1 cellular context compared by ENCODE assay signal in the genomic region with DNA sequence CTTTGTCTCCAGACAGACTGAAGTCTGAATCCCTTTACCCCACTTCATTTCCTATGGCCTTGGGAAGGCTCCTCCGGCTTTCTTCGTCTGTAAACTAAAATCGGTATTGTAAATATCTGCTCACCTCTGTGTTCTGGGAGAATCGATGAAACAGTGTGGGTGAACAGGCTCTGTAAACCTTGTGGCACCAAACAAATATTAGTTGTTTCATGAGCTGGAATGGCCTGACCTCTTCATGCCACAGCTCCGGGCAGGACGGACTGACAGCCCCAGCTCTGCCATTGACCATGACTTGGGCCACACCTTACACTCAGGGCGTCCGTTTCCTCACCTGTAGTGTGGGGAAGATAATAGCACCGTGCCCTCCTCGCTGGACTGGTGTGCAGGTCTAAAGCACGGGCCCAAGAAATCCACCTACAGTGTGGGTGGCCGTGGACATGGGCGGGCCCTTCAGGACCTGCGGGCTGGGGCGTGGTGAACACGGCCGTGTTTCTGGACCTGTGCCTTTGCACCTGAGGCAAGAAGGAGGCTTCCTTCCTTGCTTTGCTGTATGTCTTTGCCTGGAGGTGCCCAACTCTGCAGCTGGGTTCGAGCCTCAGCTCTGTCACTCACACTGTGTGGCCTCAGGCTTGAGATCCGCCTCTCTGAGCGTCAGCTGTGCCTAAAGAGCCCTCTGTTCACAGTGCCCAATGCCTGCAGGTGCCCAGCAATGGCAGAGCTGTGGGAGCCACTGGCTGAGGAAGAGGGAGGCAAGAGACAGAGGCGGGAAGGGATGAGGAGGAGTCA.
TF ChIP-seq lines count a peak whose summit lies in the region.

No MANE protein-coding gene starts in this region.

TF ChIP-seq in HepG2, 621 proteins besides CTCF, POLR2A, EP300 and RAD21 (continued from another document and continues in another):
- TF ChIP-seq CEBPG (CRISPR knock-in tag; IDR thresholded peaks at IDR 0.05) (no peak), ATF3 (CRISPR knock-in tag; IDR thresholded peaks at IDR 0.05) (no peak), ZSCAN29 (CRISPR knock-in tag; conservative IDR thresholded peaks at IDR 0.05) (no peak), ZNF121 (CRISPR knock-in tag; IDR thresholded peaks at IDR 0.05) (no peak), E2F5 (CRISPR knock-in tag; conservative IDR thresholded peaks at IDR 0.05) (no peak), ZNF615 (CRISPR knock-in tag; IDR thresholded peaks at IDR 0.05; ENCODE audit: borderline replicate concordance) (no peak), ZNF816 (CRISPR knock-in tag; IDR thresholded peaks at IDR 0.05; ENCODE audit: borderline replicate concordance) (no peak), ZNF432 (CRISPR knock-in tag; IDR thresholded peaks at IDR 0.05; ENCODE audit: borderline replicate concordance) (no peak), ZNF24 (IDR thresholded peaks at IDR 0.05) (no peak), NR2F2 (IDR thresholded peaks at IDR 0.05; ENCODE audit: borderline replicate concordance, low read depth) (0 out of 2 replicates have a peak, but pooled peaks have one; percentile 41), ZMAT5 (CRISPR knock-in tag; IDR thresholded peaks at IDR 0.05; ENCODE audit: borderline replicate concordance, low read depth) (no peak), CREM (IDR thresholded peaks at IDR 0.05) (no peak), CREM (CRISPR knock-in tag; IDR thresholded peaks at IDR 0.05) (no peak), ZNF841 (CRISPR knock-in tag; IDR thresholded peaks at IDR 0.05; ENCODE audit: borderline replicate concordance) (no peak), ISL2 (CRISPR knock-in tag; IDR thresholded peaks at IDR 0.05) (no peak), ZNF737 (CRISPR knock-in tag; IDR thresholded peaks at IDR 0.05; ENCODE audit: borderline replicate concordance) (no peak), RFX5 (IDR thresholded peaks at IDR 0.05; ENCODE audit: low read depth, low read length) (no peak), ATF6 (CRISPR knock-in tag; conservative IDR thresholded peaks at IDR 0.05) (no peak), FOSL2 (CRISPR knock-in tag; IDR thresholded peaks at IDR 0.05) (peak; percentile 56), ZFYVE20 (CRISPR knock-in tag; IDR thresholded peaks at IDR 0.05; ENCODE audit: borderline replicate concordance, low read depth) (0 out of 2 replicates have a peak, but pooled peaks have one; percentile 33), U2AF2 (IDR thresholded peaks at IDR 0.05; ENCODE audit: low read depth, low read length) (no peak), ELF1 (CRISPR knock-in tag; IDR thresholded peaks at IDR 0.05) (no peak), MED8 (CRISPR knock-in tag; IDR thresholded peaks at IDR 0.05; ENCODE audit: insufficient replicate concordance) (no peak), ZNF788 (CRISPR knock-in tag; IDR thresholded peaks at IDR 0.05; ENCODE audit: borderline replicate concordance) (no peak), NFE2L2 (IDR thresholded peaks at IDR 0.05; ENCODE audit: low read length) (no peak), PREB (CRISPR knock-in tag; IDR thresholded peaks at IDR 0.05) (no peak), USF2 (IDR thresholded peaks at IDR 0.05; ENCODE audit: low read depth, low read length) (no peak), USF2 (CRISPR knock-in tag; IDR thresholded peaks at IDR 0.05; ENCODE audit: borderline replicate concordance) (no peak), ZNF281 (CRISPR knock-in tag; IDR thresholded peaks at IDR 0.05; ENCODE audit: borderline replicate concordance) (peak; percentile 33; the same call in 1 of the 2 replicates), FOXP1 (IDR thresholded peaks at IDR 0.05) (no peak), FOXP1 (CRISPR knock-in tag; IDR thresholded peaks at IDR 0.05) (peak; percentile 91), ZNF629 (CRISPR knock-in tag; conservative IDR thresholded peaks at IDR 0.05) (no peak), ZBTB4 (CRISPR knock-in tag; IDR thresholded peaks at IDR 0.05; ENCODE audit: borderline replicate concordance) (no peak), ZNF724P (CRISPR knock-in tag; IDR thresholded peaks at IDR 0.05; ENCODE audit: borderline replicate concordance) (peak; percentile 87; the same call in 1 of the 2 replicates), SCMH1 (CRISPR knock-in tag; IDR thresholded peaks at IDR 0.05; ENCODE audit: borderline replicate concordance) (no peak), TOE1 (CRISPR knock-in tag; IDR thresholded peaks at IDR 0.05) (no peak), ZNF142 (CRISPR knock-in tag; IDR thresholded peaks at IDR 0.05) (no peak)
- TF ChIP-seq, protein P1, sequence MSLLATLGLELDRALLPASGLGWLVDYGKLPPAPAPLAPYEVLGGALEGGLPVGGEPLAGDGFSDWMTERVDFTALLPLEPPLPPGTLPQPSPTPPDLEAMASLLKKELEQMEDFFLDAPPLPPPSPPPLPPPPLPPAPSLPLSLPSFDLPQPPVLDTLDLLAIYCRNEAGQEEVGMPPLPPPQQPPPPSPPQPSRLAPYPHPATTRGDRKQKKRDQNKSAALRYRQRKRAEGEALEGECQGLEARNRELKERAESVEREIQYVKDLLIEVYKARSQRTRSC (CRISPR knock-in tag; IDR thresholded peaks at IDR 0.05; ENCODE audit: low read depth) = no peak
